In the genomic region with DNA sequence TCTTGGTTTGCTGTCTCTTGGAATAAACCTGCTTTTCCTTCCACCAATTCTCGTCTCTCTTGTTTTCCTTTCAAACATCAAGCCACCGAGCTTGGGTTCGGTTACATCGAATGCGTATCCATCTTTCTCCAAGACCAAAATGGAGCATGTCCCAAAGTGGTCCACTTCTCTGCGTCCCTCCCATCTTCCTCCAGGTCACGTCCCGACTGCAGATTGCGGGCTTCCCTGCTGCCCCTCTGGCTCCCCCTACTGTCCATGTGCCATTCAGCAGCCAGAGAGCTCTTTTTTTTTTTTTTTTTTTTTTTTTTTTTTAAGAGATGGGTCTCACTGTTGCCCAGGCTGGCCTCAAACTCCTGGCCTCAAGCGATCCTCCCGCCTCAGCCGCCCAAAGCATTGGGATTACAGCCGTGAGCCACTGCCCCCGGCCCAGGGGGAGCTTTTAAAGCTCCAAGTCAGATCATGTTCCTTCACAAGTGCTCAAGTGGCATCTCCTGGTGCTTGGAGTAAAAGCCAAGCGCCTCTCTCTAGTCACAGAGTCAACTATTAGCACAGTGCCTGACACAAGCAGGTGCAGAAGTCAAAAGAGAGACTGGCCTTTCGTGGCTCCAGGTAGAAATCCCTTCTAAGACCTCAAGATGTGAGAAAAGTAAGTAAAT, we compare ENCODE assay signal across 9 cellular contexts. TPM values are rescaled to one million over a fixed set of nuclear protein-coding genes. Genes with fewer than 3 reads are reported as not detected.
DNase-seq lines count a peak whose midpoint lies in the region; ATAC-seq and TF ChIP-seq lines count a peak whose summit lies in the region.
"Had no signal": no experiment of that assay in that cellular context is flagged by ENCODE, and none has a peak within 500 bp of the region (broad histone marks: within the 10 kb centered on the region; RNA-seq: fewer than 3 reads in every experiment).

No MANE protein-coding gene starts in this region.

- H3K4me2 ChIP-seq in fibroblast of lung (ENCODE audit: extremely low read depth, insufficient read depth, low read length) (no peak overlapping the region), osteoblast (ENCODE audit: insufficient read depth, low read length) (no peak overlapping the region)

- no peak overlapping the region for H2AFZ ChIP-seq in fibroblast of lung (ENCODE audit: low read length)
- H2AFZ ChIP-seq in osteoblast (ENCODE audit: low read length): no peak overlapping the region

- CTCF ChIA-PET in BJ (lab: Yijun Ruan, JAX): interaction anchor here (0.5 to 4.7 kb wide), 28 partner anchors 8 to 334 kb away, joined by 3 to 64 read pairs (median 6); partner anchors contain the start of gene COL5A3

- TF ChIP-seq CTCF in BJ (IDR thresholded peaks at IDR 0.05; ENCODE audit: insufficient read depth, low read depth, low read length) (peak; percentile 92), fibroblast of lung (conservative IDR thresholded peaks at IDR 0.05 in 1 of 2, IDR thresholded peaks at IDR 0.05 in 1 of 2; ENCODE audit: low read depth in 1 of 2, low read length in 2 of 2) (peak; percentile 88 to 90), osteoblast (IDR thresholded peaks at IDR 0.05; ENCODE audit: extremely low read depth, low read depth, low read length) (peak; percentile 96), tibial artery (IDR thresholded peaks at IDR 0.05) (peak; percentile 30 to 53)

- H3K36me3 ChIP-seq in BJ (ENCODE audit: control insufficient read depth, insufficient read depth, low read length) (peaks cover 5% of the 10 kb centered on the region), H7 (replicated peaks; ENCODE audit: control insufficient read depth, insufficient read depth, low read length) (no peaks in the 10 kb centered on the region), fibroblast of lung (ENCODE audit: control insufficient read depth, insufficient read depth, low read length) (peaks cover 2% of the 10 kb centered on the region), osteoblast (ENCODE audit: insufficient read depth, low read length) (no peaks in the 10 kb centered on the region), tibial artery (peaks cover 0 to 3% (median 0%) of the 10 kb centered on the region in 3 donors)

- H3K4me1 ChIP-seq in fibroblast of lung (ENCODE audit: control insufficient read depth, extremely low read depth, insufficient read depth, low read length) (no peaks in the 10 kb centered on the region), osteoblast (ENCODE audit: insufficient read depth, low read length) (peaks cover 10% of the 10 kb centered on the region), tibial artery (no peaks in the 10 kb centered on the region)

- H3K27me3 ChIP-seq in BJ (ENCODE audit: control insufficient read depth, insufficient read depth, low read length): no peaks in the 10 kb centered on the region
- peaks cover 2% of the 10 kb centered on the region; the same call in 1 of the 2 replicates for H3K27me3 ChIP-seq in H7 (ENCODE audit: control insufficient read depth, insufficient read depth, low read length)
- no peaks in the 10 kb centered on the region for H3K27me3 ChIP-seq in fibroblast of lung (ENCODE audit: control insufficient read depth, insufficient read depth, low read length)
- no peaks in the 10 kb centered on the region for H3K27me3 ChIP-seq in osteoblast (ENCODE audit: insufficient read depth, low read length)
- H3K27me3 ChIP-seq in tibial artery: peaks cover 0 to 4% of the 10 kb centered on the region in 2 donors

- H4K20me1 ChIP-seq in fibroblast of lung (ENCODE audit: control insufficient read depth, extremely low read depth, insufficient read depth, low read length) (no peaks in the 10 kb centered on the region), osteoblast (ENCODE audit: insufficient read depth, low read length) (no peaks in the 10 kb centered on the region)

- intact Hi-C loops in tibial artery (cut with DNase I; ENCODE audit: low total_unique reads): no loop called here

- no peaks in the 10 kb centered on the region for H3K79me2 ChIP-seq in fibroblast of lung (ENCODE audit: control insufficient read depth, insufficient read depth, low read length)
- H3K79me2 ChIP-seq in osteoblast (ENCODE audit: insufficient read depth, low read length): no peaks in the 10 kb centered on the region

- no peak overlapping the region for H3K4me3 ChIP-seq in BJ (ENCODE audit: low read depth, low read length)
- no peak overlapping the region for H3K4me3 ChIP-seq in H7 (ENCODE audit: insufficient read depth, low read depth, low read length)
- H3K4me3 ChIP-seq in fibroblast of lung (replicated peaks in 1 of 4; ENCODE audit: control extremely low read depth in 1 of 4, insufficient read depth in 1 of 4, low read depth in 3 of 4, low read length in 4 of 4): no peak overlapping the region
- no peak overlapping the region for H3K4me3 ChIP-seq in osteoblast (ENCODE audit: insufficient read depth, low read length)
- H3K4me3 ChIP-seq in tibial artery: no peak overlapping the region

- H3K9ac ChIP-seq in fibroblast of lung (ENCODE audit: insufficient read depth, low read length): no peak overlapping the region

- H3K27ac ChIP-seq in fibroblast of lung (ENCODE audit: insufficient read depth, low read length) (no peak overlapping the region), osteoblast (ENCODE audit: low read depth, low read length) (peak overlapping the region; percentile 45), tibial artery (no peak overlapping the region)

- H3K9me3 ChIP-seq in fibroblast of lung (ENCODE audit: control insufficient read depth, insufficient read depth, low read depth, low read length) (no peaks in the 10 kb centered on the region), osteoblast (ENCODE audit: low read depth, low read length) (no peaks in the 10 kb centered on the region), tibial artery (no peaks in the 10 kb centered on the region)

- ATAC-seq in GM19455 (IDR thresholded peaks at IDR 0.05; ENCODE audit: unreplicated experiment): no peak

- DNase-seq in BJ (ENCODE audit: low read depth) (no peak), H7 (peak; percentile 96), OCI-M2 (lab: John Stamatoyannopoulos, UW; ENCODE audit: unreplicated experiment) (peak; percentile 92), fibroblast of lung (ENCODE audit: low read depth in 2 of 2) (peak; percentile 49 to 72), osteoblast (ENCODE audit: insufficient read length, low spot score, missing footprints) (peak; percentile 94), tibial artery (peak; percentile 67 to 77)
- peak; percentile 66 for DNase-seq in activated T-cell treated with anti-CD3 and anti-CD28 coated beads, Interleukin-2, amount 50 U/mL, for 1 hour

- POLR2A ChIA-PET in BJ (lab: Charles Lee): interaction anchor here (0.7 kb wide), 1 partner anchor 11 kb away, joined by 8 read pairs; no protein-coding TSS in a partner anchor

RNA-seq across cellular contexts. Expression of gene COL5A3, which starts 10.0 kb away (rescaled TPM):
- polyA plus RNA-seq in BJ (2011; rRNA removed) (15.0 and 24.9 TPM in 2 replicates), fibroblast of lung (0.56 and 33.7 TPM in 2 replicates)
- polyA minus RNA-seq in BJ (2011; rRNA and poly(A)+ RNA removed): 13.7 TPM in 2 replicates
- total RNA-seq in H7 (2014; rRNA removed; shearing (Covaris generic)): 0.62 and 1.4 TPM in 2 replicates
- total RNA-seq in fibroblast of lung (0.77 and 1.2 TPM in 2 replicates), osteoblast (9.1 and 14.8 TPM in 2 replicates)
- polyA plus RNA-seq in fibroblast of lung (2012): 1.6 and 85.2 TPM in 2 replicates
- 1.7 and 70.1 TPM in 2 replicates for polyA minus RNA-seq in fibroblast of lung (ENCODE audit: low replicate concordance)
- polyA plus RNA-seq: IgD-negative memory B cell had no signal

RNA-seq across cellular contexts. Expression of gene RDH8, which starts 13.0 kb away (rescaled TPM):
- polyA plus RNA-seq in BJ (2011; rRNA removed) (0.05 and 0.21 TPM in 2 replicates), fibroblast of lung (0.06 TPM in 1 of 2 replicates, not detected in the other)
- 0.52 TPM in 1 of 2 replicates, not detected in the other for polyA minus RNA-seq in BJ (2011; rRNA and poly(A)+ RNA removed)
- total RNA-seq in H7 (2014; rRNA removed; shearing (Covaris generic)): not detected in 2 replicates
- total RNA-seq in fibroblast of lung (not detected in 2 replicates), osteoblast (not detected in 2 replicates)
- polyA plus RNA-seq in fibroblast of lung (2012): not detected in 2 replicates
- not detected in 2 replicates for polyA minus RNA-seq in fibroblast of lung (ENCODE audit: low replicate concordance)
- polyA plus RNA-seq: IgD-negative memory B cell had no signal

Comparison
In these comparisons a context has a peak if more than half of its experiments do, and no peak if none do; other contexts are left out.
1. CTCF ChIP-seq: peak in every context shown above with its lines; median percentile 96 in osteoblast; 92 in BJ; 89 in fibroblast of lung; 42 in tibial artery.